1 cellular context compared by ENCODE assay signal in genomic region chr10:121573541-121573941, GRCh38.
TF ChIP-seq lines count a peak whose summit lies in the region.

No MANE protein-coding gene starts in this region.

TF ChIP-seq in WTC11, 78 proteins besides CTCF, POLR2A, EP300 and RAD21 (continued from another document):
- no peak for TF ChIP-seq ARID4B (CRISPR knock-in tag; IDR thresholded peaks at IDR 0.05; ENCODE audit: borderline replicate concordance)
- no peak for TF ChIP-seq MAX (CRISPR knock-in tag; IDR thresholded peaks at IDR 0.05)
- no peak for TF ChIP-seq SMAD4 (CRISPR knock-in tag; IDR thresholded peaks at IDR 0.05)
- no peak for TF ChIP-seq ZBTB21 (CRISPR knock-in tag; IDR thresholded peaks at IDR 0.05; ENCODE audit: borderline replicate concordance)
- TF ChIP-seq SP1 (CRISPR knock-in tag; conservative IDR thresholded peaks at IDR 0.05): no peak
- TF ChIP-seq IRF2 (CRISPR knock-in tag; IDR thresholded peaks at IDR 0.05; ENCODE audit: borderline replicate concordance, low read depth): no peak
- TF ChIP-seq FOXP4 (CRISPR knock-in tag; IDR thresholded peaks at IDR 0.05): no peak
- TF ChIP-seq ZNF121 (CRISPR knock-in tag; IDR thresholded peaks at IDR 0.05): no peak
- TF ChIP-seq E2F1 (CRISPR knock-in tag; IDR thresholded peaks at IDR 0.05): no peak
- TF ChIP-seq ZNF512 (CRISPR knock-in tag; IDR thresholded peaks at IDR 0.05; ENCODE audit: borderline replicate concordance): no peak
- TF ChIP-seq TEAD1 (CRISPR knock-in tag; IDR thresholded peaks at IDR 0.05): no peak
- TF ChIP-seq SMAD3 (CRISPR knock-in tag; IDR thresholded peaks at IDR 0.05; ENCODE audit: borderline replicate concordance): no peak
- TF ChIP-seq TP53 (CRISPR knock-in tag; IDR thresholded peaks at IDR 0.05): no peak
- no peak for TF ChIP-seq ZNF281 (CRISPR knock-in tag; IDR thresholded peaks at IDR 0.05)
- no peak for TF ChIP-seq ZNF317 (CRISPR knock-in tag; IDR thresholded peaks at IDR 0.05; ENCODE audit: borderline replicate concordance, low read depth)
